In the genomic region with DNA sequence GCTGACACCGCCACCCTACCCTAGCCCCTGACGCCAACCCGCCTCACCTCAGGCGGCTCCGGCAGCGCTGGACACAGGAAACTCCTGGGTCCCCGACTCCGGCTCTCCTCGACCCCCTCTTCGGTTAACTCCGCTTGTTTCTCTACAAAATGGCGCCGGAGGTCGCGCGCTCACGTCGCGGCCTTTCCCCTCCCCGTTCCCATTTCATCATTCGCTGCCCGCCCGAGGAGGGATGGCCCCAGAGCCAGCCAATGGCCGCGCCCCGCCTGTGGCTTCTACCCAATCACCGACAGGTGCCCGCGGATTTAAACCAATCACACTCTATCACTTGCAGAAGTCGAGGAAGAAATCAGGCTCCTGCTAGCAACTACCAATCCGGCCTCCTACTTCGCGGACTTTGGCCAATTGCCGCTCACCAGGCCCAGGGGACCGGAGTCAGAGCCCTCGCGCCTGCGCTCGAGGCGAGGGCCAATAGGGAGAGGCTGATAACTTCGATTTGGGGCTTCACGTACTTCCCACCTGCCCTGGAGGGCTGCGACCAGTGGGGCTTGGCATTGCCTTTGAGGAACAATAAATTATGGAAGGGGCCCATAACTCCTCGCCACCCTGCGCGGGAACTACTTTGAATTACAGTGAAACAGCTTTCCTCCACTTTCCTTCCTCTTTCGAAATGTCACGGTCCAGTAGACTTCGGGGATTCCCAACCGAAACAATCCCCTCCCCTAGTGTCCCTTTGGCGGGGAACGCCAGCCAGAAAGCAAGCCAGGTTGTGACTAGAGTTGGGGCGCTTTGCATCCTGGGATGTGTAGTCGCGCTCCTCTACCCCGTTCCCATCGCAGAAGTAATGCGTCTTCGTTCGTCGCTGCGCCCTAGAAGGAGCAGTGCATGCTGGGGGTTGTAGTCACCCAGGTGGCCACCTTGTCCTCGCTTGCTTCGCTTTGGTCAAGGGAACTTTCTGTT, we compare ENCODE assay signal across 1 cellular context.
TF ChIP-seq lines count a peak whose summit lies in the region.

A gene (minus strand): TSS at position 146 of the 960 bp plus-strand sequence. CDS start 30,489 bp downstream, outside the sequence.

TF ChIP-seq in HepG2, 621 proteins besides CTCF, POLR2A, EP300 and RAD21 (continued from another document and continues in another):
- TF ChIP-seq, protein P1, sequence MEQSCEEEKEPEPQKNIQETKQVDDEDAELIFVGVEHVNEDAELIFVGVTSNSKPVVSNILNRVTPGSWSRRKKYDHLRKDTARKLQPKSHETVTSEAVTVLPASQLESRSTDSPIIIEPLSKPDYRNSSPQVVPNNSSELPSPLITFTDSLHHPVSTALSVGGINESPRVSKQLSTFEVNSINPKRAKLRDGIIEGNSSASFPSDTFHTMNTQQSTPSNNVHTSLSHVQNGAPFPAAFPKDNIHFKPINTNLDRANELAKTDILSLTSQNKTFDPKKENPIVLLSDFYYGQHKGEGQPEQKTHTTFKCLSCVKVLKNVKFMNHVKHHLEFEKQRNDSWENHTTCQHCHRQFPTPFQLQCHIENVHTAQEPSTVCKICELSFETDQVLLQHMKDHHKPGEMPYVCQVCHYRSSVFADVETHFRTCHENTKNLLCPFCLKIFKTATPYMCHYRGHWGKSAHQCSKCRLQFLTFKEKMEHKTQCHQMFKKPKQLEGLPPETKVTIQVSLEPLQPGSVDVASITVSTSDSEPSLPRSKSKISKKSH (CRISPR knock-in tag; IDR thresholded peaks at IDR 0.05; ENCODE audit: borderline replicate concordance), result peak; percentile 73
- TF ChIP-seq NCOR1 (IDR thresholded peaks at IDR 0.05; ENCODE audit: borderline replicate concordance, low read length) (peak; percentile 74; the same call in 1 of the 2 replicates), TRIM24 (CRISPR knock-in tag; IDR thresholded peaks at IDR 0.05) (no peak), ZSCAN29 (CRISPR knock-in tag; conservative IDR thresholded peaks at IDR 0.05) (peak; percentile 64), ZMYM2 (CRISPR knock-in tag; IDR thresholded peaks at IDR 0.05) (0 out of 2 replicates have a peak, but pooled peaks have one; percentile 58), MIXL1 (CRISPR knock-in tag; IDR thresholded peaks at IDR 0.05) (peak; percentile 86), BRCA1 (CRISPR knock-in tag; IDR thresholded peaks at IDR 0.05) (no peak), ZNF274 (CRISPR knock-in tag; IDR thresholded peaks at IDR 0.05) (no peak; the same call in 1 of the 2 replicates), ZNF251 (CRISPR knock-in tag; IDR thresholded peaks at IDR 0.05) (peak; percentile 88; the same call in 1 of the 2 replicates), ZSCAN25 (CRISPR knock-in tag; IDR thresholded peaks at IDR 0.05) (peak; percentile 62; the same call in 1 of the 2 replicates), ZNF383 (CRISPR knock-in tag; IDR thresholded peaks at IDR 0.05; ENCODE audit: borderline replicate concordance) (0 out of 2 replicates have a peak, but pooled peaks have one; percentile 34), ZNF224 (CRISPR knock-in tag; IDR thresholded peaks at IDR 0.05) (peak; percentile 81; the same call in 1 of the 2 replicates), ZNF589 (CRISPR knock-in tag; conservative IDR thresholded peaks at IDR 0.05) (peak; percentile 62; the same call in 1 of the 2 replicates), ZNF839 (CRISPR knock-in tag; IDR thresholded peaks at IDR 0.05; ENCODE audit: borderline replicate concordance) (no peak), ETV6 (CRISPR knock-in tag; conservative IDR thresholded peaks at IDR 0.05) (peak; percentile 96; the same call in 1 of the 2 replicates), SIX1 (CRISPR knock-in tag; IDR thresholded peaks at IDR 0.05; ENCODE audit: borderline replicate concordance) (0 out of 2 replicates have a peak, but pooled peaks have one; percentile 45), ATM (IDR thresholded peaks at IDR 0.05; ENCODE audit: borderline replicate concordance) (no peak), ZNF749 (CRISPR knock-in tag; IDR thresholded peaks at IDR 0.05; ENCODE audit: borderline replicate concordance) (peak; percentile 74; the same call in 1 of the 2 replicates), SALL2 (CRISPR knock-in tag; IDR thresholded peaks at IDR 0.05) (peak; percentile 29), ZNF446 (CRISPR knock-in tag; IDR thresholded peaks at IDR 0.05) (no peak; the same call in 1 of the 2 replicates), HNRNPK (IDR thresholded peaks at IDR 0.05; ENCODE audit: low read depth, low read length, poor library complexity, severe bottlenecking) (peak; percentile 56), ZNF670 (CRISPR knock-in tag; IDR thresholded peaks at IDR 0.05; ENCODE audit: borderline replicate concordance) (peak; percentile 89; the same call in 1 of the 2 replicates), CENPX (CRISPR knock-in tag; IDR thresholded peaks at IDR 0.05) (no peak), XRCC5 (optimal IDR thresholded peaks at IDR 0.05; ENCODE audit: low read length) (peak; percentile 83), TEAD3 (CRISPR knock-in tag; optimal IDR thresholded peaks at IDR 0.05; ENCODE audit: borderline replicate concordance) (peak; percentile 48), GATA4 (IDR thresholded peaks at IDR 0.05; ENCODE audit: borderline replicate concordance, low read depth) (peak; percentile 63; the same call in 1 of the 2 replicates), TSC22D2 (CRISPR knock-in tag; IDR thresholded peaks at IDR 0.05; ENCODE audit: borderline replicate concordance) (no peak; the same call in none of the 2 replicates), DNMT3B (CRISPR knock-in tag; conservative IDR thresholded peaks at IDR 0.05) (peak; percentile 60), ZSCAN9 (CRISPR knock-in tag; IDR thresholded peaks at IDR 0.05; ENCODE audit: borderline replicate concordance) (peak; percentile 40; the same call in 1 of the 2 replicates), ZSCAN31 (CRISPR knock-in tag; IDR thresholded peaks at IDR 0.05; ENCODE audit: low read depth) (peak; percentile 74; the same call in 1 of the 2 replicates), ZNF878 (CRISPR knock-in tag; IDR thresholded peaks at IDR 0.05) (peak; percentile 91)
- TF ChIP-seq, protein P2, sequence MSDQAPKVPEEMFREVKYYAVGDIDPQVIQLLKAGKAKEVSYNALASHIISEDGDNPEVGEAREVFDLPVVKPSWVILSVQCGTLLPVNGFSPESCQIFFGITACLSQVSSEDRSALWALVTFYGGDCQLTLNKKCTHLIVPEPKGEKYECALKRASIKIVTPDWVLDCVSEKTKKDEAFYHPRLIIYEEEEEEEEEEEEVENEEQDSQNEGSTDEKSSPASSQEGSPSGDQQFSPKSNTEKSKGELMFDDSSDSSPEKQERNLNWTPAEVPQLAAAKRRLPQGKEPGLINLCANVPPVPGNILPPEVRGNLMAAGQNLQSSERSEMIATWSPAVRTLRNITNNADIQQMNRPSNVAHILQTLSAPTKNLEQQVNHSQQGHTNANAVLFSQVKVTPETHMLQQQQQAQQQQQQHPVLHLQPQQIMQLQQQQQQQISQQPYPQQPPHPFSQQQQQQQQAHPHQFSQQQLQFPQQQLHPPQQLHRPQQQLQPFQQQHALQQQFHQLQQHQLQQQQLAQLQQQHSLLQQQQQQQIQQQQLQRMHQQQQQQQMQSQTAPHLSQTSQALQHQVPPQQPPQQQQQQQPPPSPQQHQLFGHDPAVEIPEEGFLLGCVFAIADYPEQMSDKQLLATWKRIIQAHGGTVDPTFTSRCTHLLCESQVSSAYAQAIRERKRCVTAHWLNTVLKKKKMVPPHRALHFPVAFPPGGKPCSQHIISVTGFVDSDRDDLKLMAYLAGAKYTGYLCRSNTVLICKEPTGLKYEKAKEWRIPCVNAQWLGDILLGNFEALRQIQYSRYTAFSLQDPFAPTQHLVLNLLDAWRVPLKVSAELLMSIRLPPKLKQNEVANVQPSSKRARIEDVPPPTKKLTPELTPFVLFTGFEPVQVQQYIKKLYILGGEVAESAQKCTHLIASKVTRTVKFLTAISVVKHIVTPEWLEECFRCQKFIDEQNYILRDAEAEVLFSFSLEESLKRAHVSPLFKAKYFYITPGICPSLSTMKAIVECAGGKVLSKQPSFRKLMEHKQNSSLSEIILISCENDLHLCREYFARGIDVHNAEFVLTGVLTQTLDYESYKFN (CRISPR knock-in tag; conservative IDR thresholded peaks at IDR 0.05), result peak; percentile 71
- TF ChIP-seq, protein P3, sequence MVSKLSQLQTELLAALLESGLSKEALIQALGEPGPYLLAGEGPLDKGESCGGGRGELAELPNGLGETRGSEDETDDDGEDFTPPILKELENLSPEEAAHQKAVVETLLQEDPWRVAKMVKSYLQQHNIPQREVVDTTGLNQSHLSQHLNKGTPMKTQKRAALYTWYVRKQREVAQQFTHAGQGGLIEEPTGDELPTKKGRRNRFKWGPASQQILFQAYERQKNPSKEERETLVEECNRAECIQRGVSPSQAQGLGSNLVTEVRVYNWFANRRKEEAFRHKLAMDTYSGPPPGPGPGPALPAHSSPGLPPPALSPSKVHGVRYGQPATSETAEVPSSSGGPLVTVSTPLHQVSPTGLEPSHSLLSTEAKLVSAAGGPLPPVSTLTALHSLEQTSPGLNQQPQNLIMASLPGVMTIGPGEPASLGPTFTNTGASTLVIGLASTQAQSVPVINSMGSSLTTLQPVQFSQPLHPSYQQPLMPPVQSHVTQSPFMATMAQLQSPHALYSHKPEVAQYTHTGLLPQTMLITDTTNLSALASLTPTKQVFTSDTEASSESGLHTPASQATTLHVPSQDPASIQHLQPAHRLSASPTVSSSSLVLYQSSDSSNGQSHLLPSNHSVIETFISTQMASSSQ (IDR thresholded peaks at IDR 0.05; ENCODE audit: low read depth), result peak; percentile 36; the same call in 1 of the 2 replicates
- TF ChIP-seq, protein P3 (CRISPR knock-in tag; IDR thresholded peaks at IDR 0.05; ENCODE audit: borderline replicate concordance), result no peak; the same call in 1 of the 2 replicates
- TF ChIP-seq, protein P4, sequence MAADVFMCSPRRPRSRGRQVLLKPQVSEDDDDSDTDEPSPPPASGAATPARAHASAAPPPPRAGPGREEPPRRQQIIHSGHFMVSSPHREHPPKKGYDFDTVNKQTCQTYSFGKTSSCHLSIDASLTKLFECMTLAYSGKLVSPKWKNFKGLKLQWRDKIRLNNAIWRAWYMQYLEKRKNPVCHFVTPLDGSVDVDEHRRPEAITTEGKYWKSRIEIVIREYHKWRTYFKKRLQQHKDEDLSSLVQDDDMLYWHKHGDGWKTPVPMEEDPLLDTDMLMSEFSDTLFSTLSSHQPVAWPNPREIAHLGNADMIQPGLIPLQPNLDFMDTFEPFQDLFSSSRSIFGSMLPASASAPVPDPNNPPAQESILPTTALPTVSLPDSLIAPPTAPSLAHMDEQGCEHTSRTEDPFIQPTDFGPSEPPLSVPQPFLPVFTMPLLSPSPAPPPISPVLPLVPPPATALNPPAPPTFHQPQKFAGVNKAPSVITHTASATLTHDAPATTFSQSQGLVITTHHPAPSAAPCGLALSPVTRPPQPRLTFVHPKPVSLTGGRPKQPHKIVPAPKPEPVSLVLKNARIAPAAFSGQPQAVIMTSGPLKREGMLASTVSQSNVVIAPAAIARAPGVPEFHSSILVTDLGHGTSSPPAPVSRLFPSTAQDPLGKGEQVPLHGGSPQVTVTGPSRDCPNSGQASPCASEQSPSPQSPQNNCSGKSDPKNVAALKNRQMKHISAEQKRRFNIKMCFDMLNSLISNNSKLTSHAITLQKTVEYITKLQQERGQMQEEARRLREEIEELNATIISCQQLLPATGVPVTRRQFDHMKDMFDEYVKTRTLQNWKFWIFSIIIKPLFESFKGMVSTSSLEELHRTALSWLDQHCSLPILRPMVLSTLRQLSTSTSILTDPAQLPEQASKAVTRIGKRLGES (CRISPR knock-in tag; IDR thresholded peaks at IDR 0.05; ENCODE audit: borderline replicate concordance), result no peak; the same call in 1 of the 2 replicates
- TF ChIP-seq, protein P5, sequence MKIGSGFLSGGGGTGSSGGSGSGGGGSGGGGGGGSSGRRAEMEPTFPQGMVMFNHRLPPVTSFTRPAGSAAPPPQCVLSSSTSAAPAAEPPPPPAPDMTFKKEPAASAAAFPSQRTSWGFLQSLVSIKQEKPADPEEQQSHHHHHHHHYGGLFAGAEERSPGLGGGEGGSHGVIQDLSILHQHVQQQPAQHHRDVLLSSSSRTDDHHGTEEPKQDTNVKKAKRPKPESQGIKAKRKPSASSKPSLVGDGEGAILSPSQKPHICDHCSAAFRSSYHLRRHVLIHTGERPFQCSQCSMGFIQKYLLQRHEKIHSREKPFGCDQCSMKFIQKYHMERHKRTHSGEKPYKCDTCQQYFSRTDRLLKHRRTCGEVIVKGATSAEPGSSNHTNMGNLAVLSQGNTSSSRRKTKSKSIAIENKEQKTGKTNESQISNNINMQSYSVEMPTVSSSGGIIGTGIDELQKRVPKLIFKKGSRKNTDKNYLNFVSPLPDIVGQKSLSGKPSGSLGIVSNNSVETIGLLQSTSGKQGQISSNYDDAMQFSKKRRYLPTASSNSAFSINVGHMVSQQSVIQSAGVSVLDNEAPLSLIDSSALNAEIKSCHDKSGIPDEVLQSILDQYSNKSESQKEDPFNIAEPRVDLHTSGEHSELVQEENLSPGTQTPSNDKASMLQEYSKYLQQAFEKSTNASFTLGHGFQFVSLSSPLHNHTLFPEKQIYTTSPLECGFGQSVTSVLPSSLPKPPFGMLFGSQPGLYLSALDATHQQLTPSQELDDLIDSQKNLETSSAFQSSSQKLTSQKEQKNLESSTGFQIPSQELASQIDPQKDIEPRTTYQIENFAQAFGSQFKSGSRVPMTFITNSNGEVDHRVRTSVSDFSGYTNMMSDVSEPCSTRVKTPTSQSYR (CRISPR knock-in tag; IDR thresholded peaks at IDR 0.05; ENCODE audit: borderline replicate concordance), result peak; percentile 28; the same call in 1 of the 2 replicates
- TF ChIP-seq, protein P6, sequence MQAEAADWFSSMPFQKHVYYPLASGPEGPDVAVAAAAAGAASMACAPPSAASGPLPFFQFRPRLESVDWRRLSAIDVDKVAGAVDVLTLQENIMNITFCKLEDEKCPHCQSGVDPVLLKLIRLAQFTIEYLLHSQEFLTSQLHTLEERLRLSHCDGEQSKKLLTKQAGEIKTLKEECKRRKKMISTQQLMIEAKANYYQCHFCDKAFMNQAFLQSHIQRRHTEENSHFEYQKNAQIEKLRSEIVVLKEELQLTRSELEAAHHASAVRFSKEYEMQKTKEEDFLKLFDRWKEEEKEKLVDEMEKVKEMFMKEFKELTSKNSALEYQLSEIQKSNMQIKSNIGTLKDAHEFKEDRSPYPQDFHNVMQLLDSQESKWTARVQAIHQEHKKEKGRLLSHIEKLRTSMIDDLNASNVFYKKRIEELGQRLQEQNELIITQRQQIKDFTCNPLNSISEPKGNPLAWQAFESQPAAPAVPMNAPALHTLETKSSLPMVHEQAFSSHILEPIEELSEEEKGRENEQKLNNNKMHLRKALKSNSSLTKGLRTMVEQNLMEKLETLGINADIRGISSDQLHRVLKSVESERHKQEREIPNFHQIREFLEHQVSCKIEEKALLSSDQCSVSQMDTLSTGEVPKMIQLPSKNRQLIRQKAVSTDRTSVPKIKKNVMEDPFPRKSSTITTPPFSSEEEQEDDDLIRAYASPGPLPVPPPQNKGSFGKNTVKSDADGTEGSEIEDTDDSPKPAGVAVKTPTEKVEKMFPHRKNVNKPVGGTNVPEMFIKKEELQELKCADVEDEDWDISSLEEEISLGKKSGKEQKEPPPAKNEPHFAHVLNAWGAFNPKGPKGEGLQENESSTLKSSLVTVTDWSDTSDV (CRISPR knock-in tag; IDR thresholded peaks at IDR 0.05), result no peak; the same call in 1 of the 2 replicates
